ENCODE assay signal across 29 cellular contexts in the genomic region with DNA sequence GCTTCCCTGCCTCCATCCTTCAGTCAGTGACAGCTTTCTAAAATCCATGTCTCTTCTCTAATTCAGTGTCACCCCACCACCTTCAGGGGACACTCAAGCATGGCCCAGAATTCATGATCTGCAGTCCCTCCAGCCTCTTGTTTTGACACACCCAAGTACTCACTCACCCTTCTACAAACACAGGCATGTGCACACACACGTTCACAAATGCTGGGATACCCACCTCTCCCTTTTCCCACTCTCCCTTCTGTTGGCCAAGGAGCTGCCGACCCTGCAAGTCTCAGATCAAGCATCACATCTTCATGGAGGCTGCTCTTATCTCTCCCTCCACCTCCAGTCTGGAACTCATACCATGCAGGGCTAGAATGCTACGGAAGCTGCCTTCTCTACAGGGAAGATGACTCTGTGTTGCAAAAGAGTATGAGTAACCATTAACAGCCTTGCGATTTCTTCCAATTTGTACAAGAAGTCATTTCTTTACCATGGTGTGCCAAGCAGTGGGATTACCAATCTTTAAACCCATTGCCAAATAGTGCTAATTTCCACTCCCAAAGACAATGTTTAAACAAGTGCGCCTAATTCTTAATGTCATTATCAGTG.
A peak's percentile ranks its signal among the peaks of the same experiment; 100 is the strongest.
DNase-seq lines count a peak whose midpoint lies in the region; ATAC-seq and TF ChIP-seq lines count a peak whose summit lies in the region.
"Had no signal": no experiment of that assay in that cellular context is flagged by ENCODE, and none has a peak within 500 bp of the region (broad histone marks: within the 10 kb centered on the region; RNA-seq: fewer than 3 reads in every experiment).

No MANE protein-coding gene starts in this region.

- TF ChIP-seq POLR2A in gastroesophageal sphincter (IDR thresholded peaks at IDR 0.05) = no peak

- peak overlapping the region; percentile 41 for H3K4me3 ChIP-seq in HL-60 (replicated peaks; ENCODE audit: insufficient read depth, low read length)
- H3K4me3 ChIP-seq in epithelial cell of esophagus (ENCODE audit: low read length) = no peak overlapping the region
- no peak overlapping the region for H3K4me3 ChIP-seq in gastroesophageal sphincter
- H3K4me3 ChIP-seq: BLaER1, HAP-1, ovary, suprapubic skin, uterus had no signal

- DNase-seq in AG08395 (ENCODE audit: low spot score) (peak; percentile 21), HL-60 (ENCODE audit: low read depth in 1 of 2, low spot score in 1 of 2) (peak; percentile 34 to 75), RPMI7951 (ENCODE audit: low read depth) (peak; percentile 20), epithelial cell of esophagus (ENCODE audit: low read depth) (peak; percentile 70), HK-2 (ENCODE audit: unreplicated experiment) (no peak), mucosa of gallbladder (ENCODE audit: low spot score) (no peak), NCI-H187 (lab: John Stamatoyannopoulos, UW) (no peak)
- DNase-seq: activated CD4-positive, alpha-beta T cell treated with anti-CD3 and anti-CD28 coated beads, Interleukin-2, amount 50 U/mL, for 4 hours; activated naive CD8-positive, alpha-beta T cell treated with anti-CD3 and anti-CD28 coated beads, Interleukin-2, amount 10 ng/mL, durations not matched to agents 7 days and 5 days; cerebellar nuclear complex; foreskin fibroblast; heart right ventricle; left cardiac atrium; mesenchymal stem cell; naive B cell; NCI-H2081 treated with DMSO at 0.1 percent for 48 hours; ovary; SK-N-SH; stimulated activated CD4-positive, alpha-beta T cell treated with anti-CD3 and anti-CD28 coated beads, Interleukin-12 subunit alpha, Interleukin-12 subunit beta, amount 100 ng/mL, for 4 hours; stimulated activated CD4-positive, alpha-beta T cell treated with anti-CD3 and anti-CD28 coated beads, Interleukin-4, amount 100 ng/mL, for 24 hours; stimulated activated naive B cell treated with anti-CD40 and anti-IgM and Interleukin-4, amounts not matched to agents 10 μg/mL and 1 μg/mL and 100 μg/mL, for 72 hours; uterus had no signal

- no peak for ATAC-seq in gastroesophageal sphincter
- ATAC-seq: heart right ventricle; left cardiac atrium; Panc1; stimulated activated naive B cell treated with anti-CD40 and anti-IgM and Interleukin-4, amounts not matched to agents 10 μg/mL and 1 μg/mL and 100 μg/mL, for 72 hours; WTC11 had no signal

- no peaks in the 10 kb centered on the region for H3K27me3 ChIP-seq in HL-60 (ENCODE audit: insufficient read depth, poor library complexity, severe bottlenecking)
- no peaks in the 10 kb centered on the region for H3K27me3 ChIP-seq in gastroesophageal sphincter
- H3K27me3 ChIP-seq: BLaER1, ovary, suprapubic skin, uterus had no signal

- no peaks in the 10 kb centered on the region for H3K36me3 ChIP-seq in gastroesophageal sphincter
- H3K36me3 ChIP-seq: BLaER1, HAP-1, heart right ventricle, ovary, suprapubic skin, uterus had no signal

- H3K4me1 ChIP-seq in gastroesophageal sphincter = no peaks in the 10 kb centered on the region
- H3K4me1 ChIP-seq: BLaER1, HAP-1, suprapubic skin, uterus had no signal

- 67 to 72% methylated on average over 5 of the region's 5 CpGs for WGBS in gastroesophageal sphincter (ENCODE audit: low coverage in 1 of 2), 2 donors

- H3K27ac ChIP-seq in HL-60 (replicated peaks) = peak overlapping the region; percentile 87
- H3K27ac ChIP-seq in gastroesophageal sphincter = no peak overlapping the region
- H3K27ac ChIP-seq: BLaER1, epithelial cell of prostate, ovary, suprapubic skin, uterus had no signal

- no peak for TF ChIP-seq CTCF in HL-60 (IDR thresholded peaks at IDR 0.05; ENCODE audit: insufficient read depth, low read length)
- TF ChIP-seq CTCF in epithelial cell of esophagus (IDR thresholded peaks at IDR 0.05; ENCODE audit: insufficient read depth, low read depth, low read length, missing control alignments) = no peak
- no peak for TF ChIP-seq CTCF in gastroesophageal sphincter (IDR thresholded peaks at IDR 0.05)

- H3K9me3 ChIP-seq in gastroesophageal sphincter = peaks cover 0 to 26% (median 0%) of the 10 kb centered on the region in 3 donors
- H3K9me3 ChIP-seq: HAP-1, ovary, SK-N-SH, uterus had no signal

- TF ChIP-seq EP300 in gastroesophageal sphincter (IDR thresholded peaks at IDR 0.05) = no peak

Comparison
In these comparisons a context has a peak if more than half of its experiments do, and no peak if none do; other contexts are left out.
1. DNase-seq: peak in AG08395 (single experiment), HL-60 (2 of 2), RPMI7951 (single experiment) and epithelial cell of esophagus (single experiment); none in HK-2 (single experiment), mucosa of gallbladder (single experiment) and NCI-H187 (0 of 2).